11 cellular contexts compared by ENCODE assay signal in the genomic region with DNA sequence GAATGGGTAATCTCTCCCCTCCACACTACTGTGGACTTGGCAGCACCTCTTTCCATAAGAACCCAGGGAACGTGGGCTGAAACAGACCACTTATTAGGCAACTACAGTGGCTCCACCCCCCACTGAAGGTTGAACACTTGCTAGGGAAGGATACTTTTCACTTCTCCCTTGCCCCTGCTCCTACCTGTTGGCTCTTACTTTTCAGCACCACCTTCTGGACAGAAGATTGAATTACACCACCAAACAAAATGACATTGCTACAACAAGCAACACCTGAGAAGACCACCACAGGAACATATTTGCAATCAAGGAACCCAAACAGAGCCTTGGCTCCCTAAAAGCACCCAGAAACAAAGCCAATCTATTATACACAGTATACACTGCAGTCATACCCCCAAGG.
DNase-seq lines count a peak whose midpoint lies in the region; ATAC-seq and TF ChIP-seq lines count a peak whose summit lies in the region.
"Had no signal": no experiment of that assay in that cellular context is flagged by ENCODE, and none has a peak within 500 bp of the region (broad histone marks: within the 10 kb centered on the region; RNA-seq: fewer than 3 reads in every experiment).

No MANE protein-coding gene starts in this region.

- H3K9ac ChIP-seq in PC-3 (ENCODE audit: low read length): no peak overlapping the region

- DNase-seq in AG10803 (ENCODE audit: low read depth) (no peak), PC-3 (peak; percentile 53), germinal center (ENCODE audit: low spot score) (peak; percentile 41), sigmoid colon (no peak), heart left ventricle (no peak)
- DNase-seq in activated CD4-positive, alpha-beta T cell treated with anti-CD3 and anti-CD28 coated beads, Interleukin-2, amount 50 U/mL, for 48 hours: no peak
- DNase-seq: T-helper 17 cell, thyroid gland had no signal

- ATAC-seq in GM19351 (IDR thresholded peaks at IDR 0.05; ENCODE audit: unreplicated experiment) (peak; percentile 83), PC-3 (no peak), GM21526 (IDR thresholded peaks at IDR 0.05; ENCODE audit: low FRiP score, unreplicated experiment) (no peak), heart left ventricle (no peak)
- ATAC-seq: T-helper 17 cell had no signal

- H3K4me1 ChIP-seq in PC-3 (ENCODE audit: insufficient read depth, low read length): no peaks in the 10 kb centered on the region
- H3K4me1 ChIP-seq in sigmoid colon: no peaks in the 10 kb centered on the region
- H3K4me1 ChIP-seq in heart left ventricle: no peaks in the 10 kb centered on the region
- H3K4me1 ChIP-seq: right atrium auricular region, thyroid gland had no signal

- TF ChIP-seq CTCF in AG10803 (conservative IDR thresholded peaks at IDR 0.05; ENCODE audit: low read length) (peak; percentile 45), PC-3 (conservative IDR thresholded peaks at IDR 0.05; ENCODE audit: low read depth, low read length) (peak; percentile 58), sigmoid colon (IDR thresholded peaks at IDR 0.05) (no peak), heart left ventricle (IDR thresholded peaks at IDR 0.05) (peak in 5 of 12 donors; percentile 10 to 23 (median 13))

- POLR2A ChIA-PET in PC-3 (lab: Charles Lee; ENCODE audit: unreplicated experiment): no interaction called here

- H4K20me1 ChIP-seq in PC-3 (ENCODE audit: low read length): no peaks in the 10 kb centered on the region

- H3K27me3 ChIP-seq in PC-3 (ENCODE audit: low read length) (no peaks in the 10 kb centered on the region), sigmoid colon (no peaks in the 10 kb centered on the region), heart left ventricle (no peaks in the 10 kb centered on the region)
- H3K27me3 ChIP-seq: right atrium auricular region, thyroid gland had no signal

- no TSS peak for BruUV-seq in PC-3 (replicated peaks; lab: Mats Ljungman, UMichigan)

- intact Hi-C loops in PC-3 (cut with micrococcal nuclease): loop anchor here (5.0 kb wide), 1 partner anchor 224 kb away; no protein-coding TSS in a partner anchor
- intact Hi-C loops in sigmoid colon (cut with DNase I): no loop called here
- intact Hi-C loops in heart left ventricle (cut with DNase I): no loop called here

- H3K9me2 ChIP-seq in PC-3 (replicated peaks; ENCODE audit: low read length): no peaks in the 10 kb centered on the region

- no peaks in the 10 kb centered on the region for H3K36me3 ChIP-seq in PC-3 (ENCODE audit: low read depth, low read length)
- H3K36me3 ChIP-seq in sigmoid colon: no peaks in the 10 kb centered on the region
- no peaks in the 10 kb centered on the region for H3K36me3 ChIP-seq in heart left ventricle
- H3K36me3 ChIP-seq: right atrium auricular region, thyroid gland had no signal

- H3K4me3 ChIP-seq in AG10803 (ENCODE audit: low read length): no peak overlapping the region
- H3K4me3 ChIP-seq in PC-3 (ENCODE audit: low read length): no peak overlapping the region
- H3K4me3 ChIP-seq in sigmoid colon: no peak overlapping the region
- H3K4me3 ChIP-seq in heart left ventricle: no peak overlapping the region
- H3K4me3 ChIP-seq: right atrium auricular region, thyroid gland had no signal

- no peak overlapping the region for H2AFZ ChIP-seq in PC-3 (ENCODE audit: low read length)

- no peaks in the 10 kb centered on the region for H3K79me2 ChIP-seq in PC-3 (ENCODE audit: low read length)

- H3K4me2 ChIP-seq in PC-3 (ENCODE audit: low read length): no peak overlapping the region

- H3K27ac ChIP-seq in PC-3 (ENCODE audit: low read length) (no peak overlapping the region), sigmoid colon (no peak overlapping the region), heart left ventricle (no peak overlapping the region)
- H3K27ac ChIP-seq: right atrium auricular region, thyroid gland had no signal

- no peaks in the 10 kb centered on the region for H3K9me3 ChIP-seq in PC-3 (ENCODE audit: low read length)
- no peaks in the 10 kb centered on the region for H3K9me3 ChIP-seq in sigmoid colon
- H3K9me3 ChIP-seq in heart left ventricle: peaks cover 0 to 9% (median 0%) of the 10 kb centered on the region in 12 donors
- H3K9me3 ChIP-seq: right atrium auricular region, thyroid gland had no signal

- TF ChIP-seq EP300 in sigmoid colon (IDR thresholded peaks at IDR 0.05): no peak

- TF ChIP-seq POLR2A in sigmoid colon (IDR thresholded peaks at IDR 0.05): no peak
- TF ChIP-seq POLR2A in heart left ventricle (IDR thresholded peaks at IDR 0.05): no peak

- 68 to 74% methylated on average over 1 of the region's 1 CpG for WGBS in sigmoid colon, 2 donors
- WGBS in heart left ventricle, 4 donors: 41 to 71% (median 53%) methylated on average over 1 of the region's 1 CpG

- CTCF ChIA-PET in PC-3 (lab: Charles Lee): interaction anchor here (0.6 kb wide), 1 partner anchor 64 kb away, joined by 4 read pairs; no protein-coding TSS in a partner anchor

- no peaks in the 10 kb centered on the region for H3F3A ChIP-seq in PC-3 (ENCODE audit: low read length, unreplicated experiment)

Comparison
In these comparisons a context has a peak if more than half of its experiments do, and no peak if none do; other contexts are left out.
1. DNase-seq: peak in PC-3 (single experiment) and germinal center (single experiment); none in AG10803 (single experiment), activated CD4-positive, alpha-beta T cell treated with anti-CD3 and anti-CD28 coated beads, Interleukin-2, amount 50 U/mL, for 48 hours (0 of 2), sigmoid colon (single experiment) and heart left ventricle (0 of 5).
2. CTCF ChIP-seq: peak in AG10803 (single experiment) and PC-3 (single experiment); none in sigmoid colon (0 of 4).